In genomic region chr9:130579738-130580463, GRCh38 we compare ENCODE assay signal across 8 cellular contexts. TPM values are rescaled to one million over a fixed set of nuclear protein-coding genes. Genes with fewer than 3 reads are reported as not detected.
DNase-seq lines count a peak whose midpoint lies in the region; ATAC-seq and TF ChIP-seq lines count a peak whose summit lies in the region.

No MANE protein-coding gene starts in this region.

- 3% methylated on average over 19 of the region's 40 CpGs for WGBS in hepatocyte (ENCODE audit: low lambda C conversion rate, missing lambda C conversion rate)

- H3K4me3 ChIP-seq in hepatocyte = peak overlapping the region; percentile 48
- peak overlapping the region; percentile 89 for H3K4me3 ChIP-seq in skeletal muscle cell (ENCODE audit: low read depth, low read length)

- H3K4me1 ChIP-seq in hepatocyte (ENCODE audit: insufficient read depth) = peaks cover 19% of the 10 kb centered on the region

- no peaks in the 10 kb centered on the region for H3K27me3 ChIP-seq in hepatocyte

- no peaks in the 10 kb centered on the region for H3K36me3 ChIP-seq in hepatocyte (replicated peaks; ENCODE audit: insufficient read depth, low read depth)

- H3K27me3 Mint-ChIP-seq in activated T-helper 17 cell treated with anti-CD3 and anti-CD28 coated beads, Interleukin-2, amount 50 U/mL, for 72 hours = no peaks in the 10 kb centered on the region

- no peak for TF ChIP-seq CTCF in hepatocyte (IDR thresholded peaks at IDR 0.05; ENCODE audit: poor library complexity)

- DNase-seq in NCI-H2227 (lab: John Stamatoyannopoulos, UW; ENCODE audit: unreplicated experiment) (peak; percentile 19), NCI-H2227 treated with DMSO at 0.1 percent for 48 hours (lab: John Stamatoyannopoulos, UW) (no peak), hepatocyte (ENCODE audit: low spot score) (no peak), skeletal muscle cell (ENCODE audit: low read depth) (no peak), AG20443 (ENCODE audit: low spot score) (no peak), NCI-H748 (lab: John Stamatoyannopoulos, UW; ENCODE audit: unreplicated experiment) (no peak)

- peak overlapping the region; percentile 94 for H3K4me2 ChIP-seq in hepatocyte

- peaks cover 33% of the 10 kb centered on the region for H4K20me1 ChIP-seq in hepatocyte (ENCODE audit: insufficient read depth, poor library complexity, severe bottlenecking)

- peak overlapping the region; percentile 91 for H3K27ac Mint-ChIP-seq in activated T-helper 17 cell treated with anti-CD3 and anti-CD28 coated beads, Interleukin-2, amount 50 U/mL, for 72 hours

- peak overlapping the region; percentile 97 for H3K27ac ChIP-seq in hepatocyte

- H3K4me1 Mint-ChIP-seq in activated T-helper 17 cell treated with anti-CD3 and anti-CD28 coated beads, Interleukin-2, amount 50 U/mL, for 72 hours = peaks cover 20% of the 10 kb centered on the region

- no peaks in the 10 kb centered on the region for H3K9me2 ChIP-seq in hepatocyte (replicated peaks; ENCODE audit: insufficient read depth)

- H3K36me3 Mint-ChIP-seq in activated T-helper 17 cell treated with anti-CD3 and anti-CD28 coated beads, Interleukin-2, amount 50 U/mL, for 72 hours (ENCODE audit: low read depth) = peaks cover 25% of the 10 kb centered on the region

- no peaks in the 10 kb centered on the region for H3K9me3 ChIP-seq in hepatocyte (ENCODE audit: low read depth)

- peak overlapping the region; percentile 25 for H2AFZ ChIP-seq in hepatocyte

- peaks cover 62% of the 10 kb centered on the region for H3K79me2 ChIP-seq in hepatocyte

- ATAC-seq in HG03108 (IDR thresholded peaks at IDR 0.05; ENCODE audit: unreplicated experiment) = peak; percentile 10
- ATAC-seq in activated T-helper 17 cell treated with anti-CD3 and anti-CD28 coated beads, Interleukin-2, amount 50 U/mL, for 72 hours (replicated peaks) = no peak

- H3K9me3 Mint-ChIP-seq in activated T-helper 17 cell treated with anti-CD3 and anti-CD28 coated beads, Interleukin-2, amount 50 U/mL, for 72 hours = no peaks in the 10 kb centered on the region

- H3K4me3 Mint-ChIP-seq in activated T-helper 17 cell treated with anti-CD3 and anti-CD28 coated beads, Interleukin-2, amount 50 U/mL, for 72 hours = peak overlapping the region; percentile 91

RNA-seq across cellular contexts. Expression of gene FUBP3, which starts 0.5 kb away (rescaled TPM):
- 10 to 100 TPM; 25.4 to 47.6 TPM for total RNA-seq in activated T-helper 17 cell treated with anti-CD3 and anti-CD28 coated beads, Interleukin-2, amount 50 U/mL, for 72 hours
- total RNA-seq in hepatocyte = 44.7 and 55.1 TPM in 2 replicates
- polyA plus RNA-seq in hepatocyte = 52.7 and 56.1 TPM in 2 replicates
